1 cellular context compared by ENCODE assay signal in the genomic region with DNA sequence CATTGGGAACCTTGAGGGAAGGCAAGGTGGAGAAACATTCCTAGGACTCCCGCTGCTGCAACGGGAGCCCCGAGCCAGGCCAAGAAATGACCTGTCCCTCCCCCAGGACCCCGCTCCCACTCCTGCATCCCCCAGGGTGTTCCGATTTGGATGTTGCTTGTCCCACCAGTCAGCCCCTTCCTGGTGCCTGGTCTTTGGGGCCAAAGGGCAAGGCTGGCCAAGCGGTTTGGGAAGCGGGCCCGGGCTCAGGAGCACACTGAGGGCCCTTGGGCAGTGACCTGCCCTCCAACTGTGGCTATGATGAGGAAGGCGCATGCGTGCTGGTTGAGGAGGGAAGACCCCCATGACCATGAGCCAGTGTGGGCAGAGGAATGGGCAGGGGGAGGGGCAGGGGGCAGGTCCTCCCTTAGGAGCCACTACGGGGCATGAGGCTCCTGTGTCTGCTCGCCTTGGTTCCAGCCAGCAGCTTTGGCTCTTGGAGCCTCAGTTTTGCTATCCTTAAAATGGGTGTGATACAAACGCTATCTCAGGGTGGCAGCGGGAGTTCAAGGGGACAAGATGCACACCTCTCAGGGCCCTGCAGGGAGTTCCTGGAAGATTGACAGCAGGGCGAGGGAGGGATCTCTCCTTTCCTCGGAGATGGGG.
TF ChIP-seq lines count a peak whose summit lies in the region.

No MANE protein-coding gene starts in this region.

TF ChIP-seq in K562, 482 proteins besides CTCF, POLR2A, EP300 and RAD21 (continued from another document):
- TF ChIP-seq, protein P1, sequence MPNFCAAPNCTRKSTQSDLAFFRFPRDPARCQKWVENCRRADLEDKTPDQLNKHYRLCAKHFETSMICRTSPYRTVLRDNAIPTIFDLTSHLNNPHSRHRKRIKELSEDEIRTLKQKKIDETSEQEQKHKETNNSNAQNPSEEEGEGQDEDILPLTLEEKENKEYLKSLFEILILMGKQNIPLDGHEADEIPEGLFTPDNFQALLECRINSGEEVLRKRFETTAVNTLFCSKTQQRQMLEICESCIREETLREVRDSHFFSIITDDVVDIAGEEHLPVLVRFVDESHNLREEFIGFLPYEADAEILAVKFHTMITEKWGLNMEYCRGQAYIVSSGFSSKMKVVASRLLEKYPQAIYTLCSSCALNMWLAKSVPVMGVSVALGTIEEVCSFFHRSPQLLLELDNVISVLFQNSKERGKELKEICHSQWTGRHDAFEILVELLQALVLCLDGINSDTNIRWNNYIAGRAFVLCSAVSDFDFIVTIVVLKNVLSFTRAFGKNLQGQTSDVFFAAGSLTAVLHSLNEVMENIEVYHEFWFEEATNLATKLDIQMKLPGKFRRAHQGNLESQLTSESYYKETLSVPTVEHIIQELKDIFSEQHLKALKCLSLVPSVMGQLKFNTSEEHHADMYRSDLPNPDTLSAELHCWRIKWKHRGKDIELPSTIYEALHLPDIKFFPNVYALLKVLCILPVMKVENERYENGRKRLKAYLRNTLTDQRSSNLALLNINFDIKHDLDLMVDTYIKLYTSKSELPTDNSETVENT (CRISPR knock-in tag; IDR thresholded peaks at IDR 0.05) = no peak
- TF ChIP-seq SMARCA5 (IDR thresholded peaks at IDR 0.05) (peak; percentile 68; the same call in 1 of the 2 replicates), HDAC2 (IDR thresholded peaks at IDR 0.05) (peak; percentile 58; the same call in 1 of the 2 replicates), ETV5 (CRISPR knock-in tag; IDR thresholded peaks at IDR 0.05; ENCODE audit: low read depth) (no peak), YY1 (IDR thresholded peaks at IDR 0.05; ENCODE audit: borderline replicate concordance in 1 of 3, control insufficient read depth in 1 of 3, extremely low read depth in 1 of 3, insufficient read depth in 3 of 3, insufficient read length in 1 of 3, insufficient replicate concordance in 2 of 3, low read depth in 1 of 3, low read length in 2 of 3) (no peak), NR2C1 (IDR thresholded peaks at IDR 0.05) (no peak), NR2C1 (tag; IDR thresholded peaks at IDR 0.05) (no peak), PHF20 (IDR thresholded peaks at IDR 0.05; ENCODE audit: partially characterized antibody) (no peak), ZNF277 (CRISPR knock-in tag; IDR thresholded peaks at IDR 0.05; ENCODE audit: borderline replicate concordance) (no peak), ZNF165 (CRISPR knock-in tag; IDR thresholded peaks at IDR 0.05; ENCODE audit: borderline replicate concordance) (no peak), ELF2 (CRISPR knock-in tag; IDR thresholded peaks at IDR 0.05) (no peak), DDX20 (tag; IDR thresholded peaks at IDR 0.05; ENCODE audit: low read depth) (no peak), ZFP91 (CRISPR knock-in tag; IDR thresholded peaks at IDR 0.05) (no peak), KDM5B (IDR thresholded peaks at IDR 0.05; ENCODE audit: insufficient replicate concordance, low read depth, low read length) (no peak), ADNP (tag; IDR thresholded peaks at IDR 0.05) (peak; percentile 66), MED1 (CRISPR knock-in tag; IDR thresholded peaks at IDR 0.05; ENCODE audit: borderline replicate concordance) (no peak), KDM1A (IDR thresholded peaks at IDR 0.05) (peak; percentile 74 to 90), RFX5 (IDR thresholded peaks at IDR 0.05; ENCODE audit: low read depth, low read length) (no peak), CREBBP (IDR thresholded peaks at IDR 0.05; ENCODE audit: low read depth, low read length) (no peak), CBX1 (IDR thresholded peaks at IDR 0.05; ENCODE audit: low read depth) (peak; percentile 86; the same call in 1 of the 2 replicates), NCOA6 (IDR thresholded peaks at IDR 0.05) (no peak), MCM5 (IDR thresholded peaks at IDR 0.05; ENCODE audit: low read depth) (no peak), TAF9B (IDR thresholded peaks at IDR 0.05; ENCODE audit: partially characterized antibody) (no peak), ZBTB5 (IDR thresholded peaks at IDR 0.05) (no peak), ZNF121 (CRISPR knock-in tag; conservative IDR thresholded peaks at IDR 0.05) (no peak), HOMEZ (CRISPR knock-in tag; IDR thresholded peaks at IDR 0.05) (no peak), ZBTB33 (CRISPR knock-in tag; IDR thresholded peaks at IDR 0.05) (peak; percentile 82; the same call in 1 of the 2 replicates), HINFP (tag; conservative IDR thresholded peaks at IDR 0.05; ENCODE audit: low read depth) (no peak), USF1 (CRISPR knock-in tag; IDR thresholded peaks at IDR 0.05) (no peak), RBM25 (IDR thresholded peaks at IDR 0.05; ENCODE audit: low read depth, low read length, severe bottlenecking) (peak; percentile 87), KAT2B (IDR thresholded peaks at IDR 0.05; ENCODE audit: low read depth, low read length) (no peak), NCOA4 (IDR thresholded peaks at IDR 0.05; ENCODE audit: partially characterized antibody) (no peak)
- TF ChIP-seq, protein P2, sequence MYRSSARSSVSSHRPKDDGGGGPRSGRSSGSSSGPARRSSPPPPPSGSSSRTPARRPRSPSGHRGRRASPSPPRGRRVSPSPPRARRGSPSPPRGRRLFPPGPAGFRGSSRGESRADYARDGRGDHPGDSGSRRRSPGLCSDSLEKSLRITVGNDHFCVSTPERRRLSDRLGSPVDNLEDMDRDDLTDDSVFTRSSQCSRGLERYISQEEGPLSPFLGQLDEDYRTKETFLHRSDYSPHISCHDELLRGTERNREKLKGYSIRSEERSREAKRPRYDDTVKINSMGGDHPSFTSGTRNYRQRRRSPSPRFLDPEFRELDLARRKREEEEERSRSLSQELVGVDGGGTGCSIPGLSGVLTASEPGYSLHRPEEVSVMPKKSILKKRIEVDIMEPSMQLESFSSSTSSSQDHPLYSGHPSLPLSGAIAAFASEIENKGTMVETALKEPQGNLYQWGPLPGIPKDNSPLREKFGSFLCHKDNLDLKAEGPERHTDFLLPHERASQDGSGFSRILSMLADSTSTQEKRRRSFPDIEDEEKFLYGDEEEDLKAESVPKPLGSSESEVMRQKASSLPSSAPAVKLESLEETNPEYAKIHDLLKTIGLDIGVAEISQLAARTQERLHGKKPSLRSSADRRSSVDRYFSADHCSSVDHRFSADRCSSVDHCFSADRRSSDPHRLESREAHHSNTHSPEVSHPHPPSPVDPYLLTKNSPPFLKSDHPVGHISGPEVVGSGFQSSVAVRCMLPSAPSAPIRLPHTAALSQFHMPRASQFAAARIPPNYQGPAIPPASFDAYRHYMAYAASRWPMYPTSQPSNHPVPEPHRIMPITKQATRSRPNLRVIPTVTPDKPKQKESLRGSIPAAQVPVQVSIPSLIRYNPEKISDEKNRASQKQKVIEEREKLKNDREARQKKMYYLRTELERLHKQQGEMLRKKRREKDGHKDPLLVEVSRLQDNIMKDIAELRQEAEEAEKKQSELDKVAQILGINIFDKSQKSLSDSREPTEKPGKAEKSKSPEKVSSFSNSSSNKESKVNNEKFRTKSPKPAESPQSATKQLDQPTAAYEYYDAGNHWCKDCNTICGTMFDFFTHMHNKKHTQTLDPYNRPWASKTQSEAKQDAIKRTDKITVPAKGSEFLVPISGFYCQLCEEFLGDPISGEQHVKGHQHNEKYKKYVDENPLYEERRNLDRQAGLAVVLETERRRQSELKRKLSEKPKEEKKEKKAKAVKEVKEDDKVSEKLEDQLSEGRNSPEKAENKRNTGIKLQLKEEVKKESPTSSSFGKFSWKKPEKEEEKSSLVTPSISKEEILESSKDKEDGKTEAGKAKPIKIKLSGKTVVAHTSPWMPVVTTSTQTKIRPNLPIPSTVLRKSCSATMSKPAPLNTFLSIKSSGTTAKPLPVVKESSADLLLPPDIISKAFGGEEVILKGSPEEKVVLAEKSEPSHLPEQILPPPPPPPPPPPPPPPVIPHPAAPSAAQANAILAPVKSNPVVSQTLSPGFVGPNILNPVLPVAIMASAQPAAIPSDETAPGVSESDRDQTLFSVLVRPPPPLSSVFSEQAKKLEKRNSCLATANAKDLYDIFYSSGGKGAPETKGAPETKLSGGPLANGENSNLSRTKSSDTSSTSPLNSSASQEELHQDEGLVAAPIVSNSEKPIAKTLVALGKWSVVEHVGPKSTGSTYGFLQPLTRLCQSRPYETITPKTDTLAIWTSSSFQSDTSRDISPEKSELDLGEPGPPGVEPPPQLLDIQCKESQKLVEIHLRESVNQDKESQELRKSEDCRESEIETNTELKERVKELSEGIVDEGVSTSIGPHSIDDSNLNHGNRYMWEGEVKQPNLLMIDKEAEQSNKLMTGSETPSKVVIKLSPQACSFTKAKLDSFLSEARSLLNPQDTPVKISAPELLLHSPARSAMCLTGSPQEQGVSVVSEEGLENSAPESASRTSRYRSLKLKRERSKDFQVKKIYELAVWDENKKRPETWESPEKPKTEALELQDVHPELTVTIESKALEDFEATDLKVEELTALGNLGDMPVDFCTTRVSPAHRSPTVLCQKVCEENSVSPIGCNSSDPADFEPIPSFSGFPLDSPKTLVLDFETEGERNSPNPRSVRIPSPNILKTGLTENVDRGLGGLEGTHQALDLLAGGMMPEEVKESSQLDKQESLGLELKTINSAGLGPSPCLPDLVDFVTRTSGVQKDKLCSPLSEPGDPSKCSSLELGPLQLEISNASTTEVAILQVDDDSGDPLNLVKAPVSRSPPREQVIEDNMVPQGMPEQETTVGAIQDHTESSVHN (IDR thresholded peaks at IDR 0.05; ENCODE audit: borderline replicate concordance in 1 of 2, low read depth in 1 of 2) = no peak
TF ChIP-seq in K562: peak in this region for 11.
